ENCODE assay signal across 1 cellular context in the genomic region with DNA sequence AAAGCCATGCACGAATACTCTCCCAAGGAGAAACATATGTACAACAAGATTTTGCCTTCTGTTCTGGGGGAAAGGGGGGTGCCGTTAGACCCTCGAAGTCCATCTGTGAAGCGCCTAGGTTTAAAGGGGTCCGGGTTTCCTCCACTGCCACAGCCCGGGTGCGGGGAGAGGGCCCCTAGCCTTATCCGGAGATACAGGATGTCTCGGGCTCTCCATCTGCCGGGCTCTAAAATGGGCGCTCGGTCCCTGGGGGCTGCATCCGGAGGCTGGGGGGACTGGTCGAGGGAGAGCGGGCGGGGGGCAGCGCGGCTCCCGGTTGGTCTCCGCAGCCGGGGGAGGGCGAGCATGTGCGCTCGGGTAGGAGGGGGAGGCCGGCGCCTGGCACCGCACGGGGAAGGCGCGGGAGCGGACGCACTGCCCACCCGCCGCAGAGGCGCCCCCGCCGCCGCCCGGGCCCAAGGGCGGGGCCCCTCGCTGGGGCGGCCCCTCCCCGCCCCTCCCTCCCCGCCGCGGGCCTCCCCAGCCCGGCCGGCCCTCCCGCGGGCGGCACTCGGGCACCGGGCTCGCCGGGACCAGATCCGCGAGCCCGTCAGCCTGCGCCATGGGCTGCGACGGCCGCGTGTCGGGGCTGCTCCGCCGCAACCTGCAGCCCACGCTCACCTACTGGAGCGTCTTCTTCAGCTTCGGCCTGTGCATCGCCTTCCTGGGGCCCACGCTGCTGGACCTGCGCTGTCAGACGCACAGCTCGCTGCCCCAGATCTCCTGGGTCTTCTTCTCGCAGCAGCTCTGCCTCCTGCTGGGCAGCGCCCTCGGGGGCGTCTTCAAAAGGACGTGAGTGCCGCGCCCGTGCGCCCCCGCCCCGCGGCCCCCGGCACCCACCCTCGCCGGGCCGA.
TF ChIP-seq lines count a peak whose summit lies in the region.

No MANE protein-coding gene starts in this region.

TF ChIP-seq in GM23338, 12 proteins besides CTCF, POLR2A, EP300 and RAD21 (continued from another document):
- TF ChIP-seq, protein P1, sequence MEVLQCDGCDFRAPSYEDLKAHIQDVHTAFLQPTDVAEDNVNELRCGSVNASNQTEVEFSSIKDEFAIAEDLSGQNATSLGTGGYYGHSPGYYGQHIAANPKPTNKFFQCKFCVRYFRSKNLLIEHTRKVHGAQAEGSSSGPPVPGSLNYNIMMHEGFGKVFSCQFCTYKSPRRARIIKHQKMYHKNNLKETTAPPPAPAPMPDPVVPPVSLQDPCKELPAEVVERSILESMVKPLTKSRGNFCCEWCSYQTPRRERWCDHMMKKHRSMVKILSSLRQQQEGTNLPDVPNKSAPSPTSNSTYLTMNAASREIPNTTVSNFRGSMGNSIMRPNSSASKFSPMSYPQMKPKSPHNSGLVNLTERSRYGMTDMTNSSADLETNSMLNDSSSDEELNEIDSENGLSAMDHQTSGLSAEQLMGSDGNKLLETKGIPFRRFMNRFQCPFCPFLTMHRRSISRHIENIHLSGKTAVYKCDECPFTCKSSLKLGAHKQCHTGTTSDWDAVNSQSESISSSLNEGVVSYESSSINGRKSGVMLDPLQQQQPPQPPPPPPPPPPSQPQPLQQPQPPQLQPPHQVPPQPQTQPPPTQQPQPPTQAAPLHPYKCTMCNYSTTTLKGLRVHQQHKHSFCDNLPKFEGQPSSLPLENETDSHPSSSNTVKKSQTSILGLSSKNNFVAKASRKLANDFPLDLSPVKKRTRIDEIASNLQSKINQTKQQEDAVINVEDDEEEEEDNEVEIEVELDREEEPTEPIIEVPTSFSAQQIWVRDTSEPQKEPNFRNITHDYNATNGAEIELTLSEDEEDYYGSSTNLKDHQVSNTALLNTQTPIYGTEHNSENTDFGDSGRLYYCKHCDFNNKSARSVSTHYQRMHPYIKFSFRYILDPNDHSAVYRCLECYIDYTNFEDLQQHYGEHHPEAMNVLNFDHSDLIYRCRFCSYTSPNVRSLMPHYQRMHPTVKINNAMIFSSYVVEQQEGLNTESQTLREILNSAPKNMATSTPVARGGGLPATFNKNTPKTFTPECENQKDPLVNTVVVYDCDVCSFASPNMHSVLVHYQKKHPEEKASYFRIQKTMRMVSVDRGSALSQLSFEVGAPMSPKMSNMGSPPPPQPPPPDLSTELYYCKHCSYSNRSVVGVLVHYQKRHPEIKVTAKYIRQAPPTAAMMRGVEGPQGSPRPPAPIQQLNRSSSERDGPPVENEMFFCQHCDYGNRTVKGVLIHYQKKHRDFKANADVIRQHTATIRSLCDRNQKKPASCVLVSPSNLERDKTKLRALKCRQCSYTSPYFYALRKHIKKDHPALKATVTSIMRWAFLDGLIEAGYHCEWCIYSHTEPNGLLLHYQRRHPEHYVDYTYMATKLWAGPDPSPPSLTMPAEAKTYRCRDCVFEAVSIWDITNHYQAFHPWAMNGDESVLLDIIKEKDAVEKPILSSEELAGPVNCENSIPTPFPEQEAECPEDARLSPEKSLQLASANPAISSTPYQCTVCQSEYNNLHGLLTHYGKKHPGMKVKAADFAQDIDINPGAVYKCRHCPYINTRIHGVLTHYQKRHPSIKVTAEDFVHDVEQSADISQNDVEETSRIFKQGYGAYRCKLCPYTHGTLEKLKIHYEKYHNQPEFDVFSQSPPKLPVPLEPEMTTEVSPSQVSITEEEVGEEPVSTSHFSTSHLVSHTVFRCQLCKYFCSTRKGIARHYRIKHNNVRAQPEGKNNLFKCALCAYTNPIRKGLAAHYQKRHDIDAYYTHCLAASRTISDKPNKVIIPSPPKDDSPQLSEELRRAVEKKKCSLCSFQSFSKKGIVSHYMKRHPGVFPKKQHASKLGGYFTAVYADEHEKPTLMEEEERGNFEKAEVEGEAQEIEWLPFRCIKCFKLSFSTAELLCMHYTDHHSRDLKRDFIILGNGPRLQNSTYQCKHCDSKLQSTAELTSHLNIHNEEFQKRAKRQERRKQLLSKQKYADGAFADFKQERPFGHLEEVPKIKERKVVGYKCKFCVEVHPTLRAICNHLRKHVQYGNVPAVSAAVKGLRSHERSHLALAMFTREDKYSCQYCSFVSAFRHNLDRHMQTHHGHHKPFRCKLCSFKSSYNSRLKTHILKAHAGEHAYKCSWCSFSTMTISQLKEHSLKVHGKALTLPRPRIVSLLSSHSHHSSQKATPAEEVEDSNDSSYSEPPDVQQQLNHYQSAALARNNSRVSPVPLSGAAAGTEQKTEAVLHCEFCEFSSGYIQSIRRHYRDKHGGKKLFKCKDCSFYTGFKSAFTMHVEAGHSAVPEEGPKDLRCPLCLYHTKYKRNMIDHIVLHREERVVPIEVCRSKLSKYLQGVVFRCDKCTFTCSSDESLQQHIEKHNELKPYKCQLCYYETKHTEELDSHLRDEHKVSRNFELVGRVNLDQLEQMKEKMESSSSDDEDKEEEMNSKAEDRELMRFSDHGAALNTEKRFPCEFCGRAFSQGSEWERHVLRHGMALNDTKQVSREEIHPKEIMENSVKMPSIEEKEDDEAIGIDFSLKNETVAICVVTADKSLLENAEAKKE (CRISPR knock-in tag; IDR thresholded peaks at IDR 0.05), result no peak
